Comparison of ENCODE assay signal across 9 cellular contexts in genomic region chr3:127170794-127171193, GRCh38. TPM values are rescaled to one million over a fixed set of nuclear protein-coding genes. Genes with fewer than 3 reads are reported as not detected.
DNase-seq lines count a peak whose midpoint lies in the region; ATAC-seq and TF ChIP-seq lines count a peak whose summit lies in the region.
"Had no signal": no experiment of that assay in that cellular context is flagged by ENCODE, and none has a peak within 500 bp of the region (broad histone marks: within the 10 kb centered on the region; RNA-seq: fewer than 3 reads in every experiment).

No MANE protein-coding gene starts in this region.

- intact Hi-C loops in left lung (cut with DNase I) = no loop called here

- no peaks in the 10 kb centered on the region for H3K4me1 ChIP-seq in left lung

- H3K36me3 ChIP-seq in MG63 (no peaks in the 10 kb centered on the region), left lung (no peaks in the 10 kb centered on the region)

- no peak for TF ChIP-seq CTCF in left lung (IDR thresholded peaks at IDR 0.05)

- no peaks in the 10 kb centered on the region for H3K27me3 ChIP-seq in MG63
- H3K27me3 ChIP-seq in left lung = peaks cover 0 to 54% of the 10 kb centered on the region in 2 donors

- H3K4me3 ChIP-seq in MG63 (no peak overlapping the region), left lung (no peak overlapping the region)

- DNase-seq in DMS 273 treated with DMSO at 0.1 percent for 48 hours (lab: John Stamatoyannopoulos, UW) (peak; percentile 4), MG63 (peak; percentile 66), anterior cingulate cortex (lab: John Stamatoyannopoulos, UW) (peak in 33 of 58 donors; percentile 6 to 73 (median 32)), left lung (peak; percentile 29 to 59), NCI-H128 (lab: John Stamatoyannopoulos, UW; ENCODE audit: unreplicated experiment) (no peak), OCI-M2 (lab: John Stamatoyannopoulos, UW; ENCODE audit: unreplicated experiment) (no peak)
- DNase-seq: NCI-H510A had no signal

- H3K27ac ChIP-seq in left lung = no peak overlapping the region

- H3K9me3 ChIP-seq in MG63 (no peaks in the 10 kb centered on the region), left lung (no peaks in the 10 kb centered on the region)

- peak; percentile 11 for ATAC-seq in left lung
- no peak for ATAC-seq in HG02973 (IDR thresholded peaks at IDR 0.05; ENCODE audit: unreplicated experiment)
- no peak for ATAC-seq in HG03025 (IDR thresholded peaks at IDR 0.05; ENCODE audit: low FRiP score, unreplicated experiment)

RNA-seq across cellular contexts. Expression of gene PRR23E, which starts 22.1 kb away (rescaled TPM):
- not detected in 2 replicates for total RNA-seq in MG63 (2014; rRNA removed; shearing (Covaris generic); ENCODE audit: low replicate concordance)
- total RNA-seq in left lung = not detected

Comparison
In these comparisons a context has a peak if more than half of its experiments do, and no peak if none do; other contexts are left out.
1. DNase-seq: peak in DMS 273 treated with DMSO at 0.1 percent for 48 hours (single experiment), MG63 (single experiment), anterior cingulate cortex (33 of 58) and left lung (2 of 2); none in NCI-H128 (single experiment) and OCI-M2 (single experiment).